In genomic region chrX:154426916-154427792, GRCh38 we compare ENCODE assay signal across 14 cellular contexts. TPM values are rescaled to one million over a fixed set of nuclear protein-coding genes. Genes with fewer than 3 reads are reported as not detected.
DNase-seq lines count a peak whose midpoint lies in the region; ATAC-seq and TF ChIP-seq lines count a peak whose summit lies in the region.
"Had no signal": no experiment of that assay in that cellular context is flagged by ENCODE, and none has a peak within 500 bp of the region (broad histone marks: within the 10 kb centered on the region; RNA-seq: fewer than 3 reads in every experiment).

No MANE protein-coding gene starts in this region.

- H3K36me3 ChIP-seq in HEK293 (ENCODE audit: control insufficient read depth in 2 of 2, insufficient read depth in 1 of 2, low read length in 2 of 2) (peaks cover 0 to 12% of the 10 kb centered on the region in 2 experiments; a peak in 1 of 3 replicates), prostate gland (no peaks in the 10 kb centered on the region)
- H3K36me3 ChIP-seq in naive thymus-derived CD4-positive, alpha-beta T cell (ENCODE audit: control insufficient read depth in 2 of 3, insufficient read depth in 3 of 3, low read length in 3 of 3): peaks cover 0 to under 1% (median 0%) of the 10 kb centered on the region in 3 experiments

- H3K9me3 ChIP-seq in HEK293 (ENCODE audit: control insufficient read depth, insufficient read depth, low read depth, low read length) (no peaks in the 10 kb centered on the region), prostate gland (no peaks in the 10 kb centered on the region)
- no peaks in the 10 kb centered on the region for H3K9me3 ChIP-seq in naive thymus-derived CD4-positive, alpha-beta T cell (ENCODE audit: control insufficient read depth in 2 of 3, low read length in 3 of 3)
- H3K9me3 ChIP-seq: adrenal gland had no signal

- ATAC-seq in naive thymus-derived CD4-positive, alpha-beta T cell: no peak
- no peak for ATAC-seq in GM19455 (IDR thresholded peaks at IDR 0.05; ENCODE audit: unreplicated experiment)

- H3K27ac ChIP-seq in HEK293 (ENCODE audit: extremely low read depth, low read depth, low read length) (no peak overlapping the region), prostate gland (no peak overlapping the region)
- peak overlapping the region; percentile 81 for H3K27ac ChIP-seq in naive thymus-derived CD4-positive, alpha-beta T cell (ENCODE audit: low read depth, low read length)

- H3K27me3 ChIP-seq in naive thymus-derived CD4-positive, alpha-beta T cell (ENCODE audit: control insufficient read depth in 2 of 2, insufficient read depth in 2 of 2, low read length in 2 of 2): no peaks in the 10 kb centered on the region
- no peaks in the 10 kb centered on the region for H3K27me3 ChIP-seq in prostate gland (replicated peaks; ENCODE audit: insufficient read depth)
- H3K27me3 ChIP-seq: adrenal gland had no signal

- H3K36me3 Mint-ChIP-seq in activated CD4-positive, alpha-beta memory T cell treated with anti-CD3 and anti-CD28 coated beads, Interleukin-2, amount 10 ng/mL, durations not matched to agents 7 days and 5 days (ENCODE audit: low read depth): peaks cover 9% of the 10 kb centered on the region
- peaks cover 0 to 8% (median 0%) of the 10 kb centered on the region in 5 donors for H3K36me3 Mint-ChIP-seq in naive thymus-derived CD4-positive, alpha-beta T cell

- no peaks in the 10 kb centered on the region for H3K9me3 Mint-ChIP-seq in activated CD4-positive, alpha-beta memory T cell treated with anti-CD3 and anti-CD28 coated beads, Interleukin-2, amount 10 ng/mL, durations not matched to agents 7 days and 5 days
- H3K9me3 Mint-ChIP-seq in naive thymus-derived CD4-positive, alpha-beta T cell: no peaks in the 10 kb centered on the region

- intact Hi-C loops in naive thymus-derived CD4-positive, alpha-beta T cell (cut with micrococcal nuclease): no loop called here
- intact Hi-C loops in prostate gland (cut with DNase I): no loop called here

- DNase-seq in CD1c-positive myeloid dendritic cell (ENCODE audit: extremely low spot score) (peak; percentile 48), retina (no peak), prostate gland (ENCODE audit: low spot score) (no peak)
- no peak for DNase-seq in activated CD4-positive, alpha-beta memory T cell treated with anti-CD3 and anti-CD28 coated beads, Interleukin-2, amount 10 ng/mL, durations not matched to agents 7 days and 5 days
- no peak for DNase-seq in naive thymus-derived CD4-positive, alpha-beta T cell
- no peak for DNase-seq in activated CD8-positive, alpha-beta memory T cell treated with anti-CD3 and anti-CD28 coated beads, Interleukin-2, amount 50 U/mL, for 48 hours
- DNase-seq: activated CD4-positive, alpha-beta T cell treated with anti-CD3 and anti-CD28 coated beads, Interleukin-2, amount 50 U/mL, for 4 hours; adrenal gland; CD8-positive, alpha-beta memory T cell; KBM-7; NCI-H187; NK-92 treated with Interleukin-12 subunit alpha and Interleukin-12 subunit beta, amount 100 ng/mL, for 24 hours had no signal

- peak overlapping the region; percentile 10 for H3K4me3 Mint-ChIP-seq in activated CD4-positive, alpha-beta memory T cell treated with anti-CD3 and anti-CD28 coated beads, Interleukin-2, amount 10 ng/mL, durations not matched to agents 7 days and 5 days
- H3K4me3 Mint-ChIP-seq in naive thymus-derived CD4-positive, alpha-beta T cell: peak overlapping the region in 4 of 10 donors; percentile 34 to 84 (median 80)

- POLR2A ChIA-PET in HEK293 (lab: Yijun Ruan, JAX): interaction anchor here (1.2 kb wide), 1 partner anchor 15 kb away, joined by 4 read pairs; no protein-coding TSS in a partner anchor
- POLR2A ChIA-PET in activated CD4-positive, alpha-beta memory T cell treated with anti-CD3 and anti-CD28 coated beads, Interleukin-2, amount 10 ng/mL, durations not matched to agents 7 days and 5 days (lab: Charles Lee): interaction anchor here (0.6 to 3.7 kb wide), 3 partner anchors 16 to 385 kb away, joined by 3 to 28 read pairs (median 26); partner anchors contain the start of genes RPL10 and TAFAZZIN
- POLR2A ChIA-PET in naive thymus-derived CD4-positive, alpha-beta T cell (lab: Charles Lee): interaction anchor here (0.6 to 2.2 kb wide), 7 partner anchors 27 to 115 kb away, joined by 3 to 13 read pairs (median 6); partner anchors contain the start of genes RPL10 and SLC10A3

- H3K4me1 ChIP-seq in HEK293 (ENCODE audit: control insufficient read depth, insufficient read depth, low read length) (no peaks in the 10 kb centered on the region), prostate gland (replicated peaks) (no peaks in the 10 kb centered on the region)
- H3K4me1 ChIP-seq in naive thymus-derived CD4-positive, alpha-beta T cell (ENCODE audit: control insufficient read depth in 2 of 2, insufficient read depth in 2 of 2, low read length in 2 of 2): peaks cover 0 to 4% of the 10 kb centered on the region in 2 donors

- H3K27me3 Mint-ChIP-seq in activated CD4-positive, alpha-beta memory T cell treated with anti-CD3 and anti-CD28 coated beads, Interleukin-2, amount 10 ng/mL, durations not matched to agents 7 days and 5 days: no peaks in the 10 kb centered on the region
- H3K27me3 Mint-ChIP-seq in naive thymus-derived CD4-positive, alpha-beta T cell: no peaks in the 10 kb centered on the region

- H3K4me1 Mint-ChIP-seq in activated CD4-positive, alpha-beta memory T cell treated with anti-CD3 and anti-CD28 coated beads, Interleukin-2, amount 10 ng/mL, durations not matched to agents 7 days and 5 days: peaks cover 25% of the 10 kb centered on the region
- peaks cover 7 to 40% (median 25%) of the 10 kb centered on the region in 7 donors for H3K4me1 Mint-ChIP-seq in naive thymus-derived CD4-positive, alpha-beta T cell

- H3K4me3 ChIP-seq in HEK293 (ENCODE audit: low read depth, low read length) (no peak overlapping the region), prostate gland (no peak overlapping the region)
- no peak overlapping the region for H3K4me3 ChIP-seq in naive thymus-derived CD4-positive, alpha-beta T cell (ENCODE audit: low read length)

- 86% methylated on average over 12 of the region's 14 CpGs for WGBS in prostate gland

- no peak overlapping the region for H3K27ac Mint-ChIP-seq in activated CD4-positive, alpha-beta memory T cell treated with anti-CD3 and anti-CD28 coated beads, Interleukin-2, amount 10 ng/mL, durations not matched to agents 7 days and 5 days
- H3K27ac Mint-ChIP-seq in naive thymus-derived CD4-positive, alpha-beta T cell: peak overlapping the region in 2 of 9 donors; percentile 72 to 80

- TF ChIP-seq POLR2A in prostate gland (IDR thresholded peaks at IDR 0.05): no peak

- TF ChIP-seq CTCF in HEK293 (tag by site-specific recombination; IDR thresholded peaks at IDR 0.05) (no peak), prostate gland (IDR thresholded peaks at IDR 0.05) (no peak)

- CTCF ChIA-PET in HEK293 (lab: Yijun Ruan, JAX): interaction anchor here (0.6 to 1.2 kb wide), 3 partner anchors 9 to 54 kb away, joined by 3 to 5 read pairs (median 3); no protein-coding TSS in a partner anchor
- CTCF ChIA-PET in activated CD4-positive, alpha-beta memory T cell treated with anti-CD3 and anti-CD28 coated beads, Interleukin-2, amount 10 ng/mL, durations not matched to agents 7 days and 5 days (lab: Charles Lee): interaction anchor here (1.5 kb wide), 1 partner anchor 14 kb away, joined by 3 read pairs; no protein-coding TSS in a partner anchor
- CTCF ChIA-PET in naive thymus-derived CD4-positive, alpha-beta T cell (lab: Charles Lee): interaction anchor here (0.6 to 0.7 kb wide), 2 partner anchors 54 to 57 kb away, joined by 3 read pairs; no protein-coding TSS in a partner anchor

TF ChIP-seq in HEK293, 187 proteins besides CTCF, POLR2A, EP300 and RAD21:
- TF ChIP-seq, protein P1, sequence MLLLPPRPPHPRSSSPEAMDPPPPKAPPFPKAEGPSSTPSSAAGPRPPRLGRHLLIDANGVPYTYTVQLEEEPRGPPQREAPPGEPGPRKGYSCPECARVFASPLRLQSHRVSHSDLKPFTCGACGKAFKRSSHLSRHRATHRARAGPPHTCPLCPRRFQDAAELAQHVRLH (tag by site-specific recombination; IDR thresholded peaks at IDR 0.05): no peak
- TF ChIP-seq ZNF530 (tag by site-specific recombination; IDR thresholded peaks at IDR 0.05; ENCODE audit: low read depth) (no peak), SCRT2 (tag by site-specific recombination; IDR thresholded peaks at IDR 0.05) (peak; percentile 60), YY1 (tag by site-specific recombination; IDR thresholded peaks at IDR 0.05) (no peak), KLF1 (tag by site-specific recombination; IDR thresholded peaks at IDR 0.05) (no peak), ZNF23 (tag by site-specific recombination; IDR thresholded peaks at IDR 0.05; ENCODE audit: borderline replicate concordance) (no peak)

RNA-seq across cellular contexts. Expression of gene ATP6AP1, which starts 1.3 kb away (rescaled TPM):
- total RNA-seq in activated CD4-positive, alpha-beta memory T cell treated with anti-CD3 and anti-CD28 coated beads, Interleukin-2, amount 10 ng/mL, durations not matched to agents 7 days and 5 days: 10 to 100 TPM; 52.3 to 53.2 TPM
- total RNA-seq in naive thymus-derived CD4-positive, alpha-beta T cell: 10 to 100 TPM; 37.8 to 63.3 (median 51.1) TPM
- polyA plus RNA-seq in naive thymus-derived CD4-positive, alpha-beta T cell: 100 to 1,000 TPM; 100 to 118 TPM
- 100 to 1,000 TPM; 110 to 149 TPM for total RNA-seq in prostate gland

RNA-seq across cellular contexts. Expression of gene GDI1, which starts 9.8 kb away (rescaled TPM):
- total RNA-seq in activated CD4-positive, alpha-beta memory T cell treated with anti-CD3 and anti-CD28 coated beads, Interleukin-2, amount 10 ng/mL, durations not matched to agents 7 days and 5 days: 100 to 1,000 TPM; 114 to 117 TPM
- total RNA-seq in naive thymus-derived CD4-positive, alpha-beta T cell: 100 to 1,000 TPM; 106 to 174 (median 140) TPM
- 10 to 100 TPM; 18.8 to 28.6 TPM for polyA plus RNA-seq in naive thymus-derived CD4-positive, alpha-beta T cell
- 100 to 1,000 TPM in 1 of 2 donors, 10 to 100 TPM in 1; 52.9 to 148 TPM for total RNA-seq in prostate gland

RNA-seq across cellular contexts. Expression of gene TAFAZZIN, which starts 15.8 kb away (rescaled TPM):
- total RNA-seq in activated CD4-positive, alpha-beta memory T cell treated with anti-CD3 and anti-CD28 coated beads, Interleukin-2, amount 10 ng/mL, durations not matched to agents 7 days and 5 days: 10 to 100 TPM; 93.7 to 93.9 TPM
- total RNA-seq in naive thymus-derived CD4-positive, alpha-beta T cell: 100 to 1,000 TPM in 3 of 5 experiments, 10 to 100 TPM in 2; 90.9 to 130 (median 108) TPM
- 10 to 100 TPM; 40.4 to 46.4 TPM for polyA plus RNA-seq in naive thymus-derived CD4-positive, alpha-beta T cell
- 10 to 100 TPM; 25.7 to 56.5 TPM for total RNA-seq in prostate gland

RNA-seq across cellular contexts. Expression of gene FAM50A, which starts 16.8 kb away (rescaled TPM):
- total RNA-seq in activated CD4-positive, alpha-beta memory T cell treated with anti-CD3 and anti-CD28 coated beads, Interleukin-2, amount 10 ng/mL, durations not matched to agents 7 days and 5 days: 10 to 100 TPM; 62.4 to 65.4 TPM
- total RNA-seq in naive thymus-derived CD4-positive, alpha-beta T cell: 10 to 100 TPM; 47.2 to 76.5 (median 49.3) TPM
- 10 to 100 TPM; 19.9 to 40.7 TPM for polyA plus RNA-seq in naive thymus-derived CD4-positive, alpha-beta T cell
- 10 to 100 TPM; 32.9 to 35.8 TPM for total RNA-seq in prostate gland

RNA-seq across cellular contexts. Expression of gene DNASE1L1, which starts 18.1 kb away (rescaled TPM):
- 10 to 100 TPM; 23.3 to 23.7 TPM for total RNA-seq in activated CD4-positive, alpha-beta memory T cell treated with anti-CD3 and anti-CD28 coated beads, Interleukin-2, amount 10 ng/mL, durations not matched to agents 7 days and 5 days
- total RNA-seq in naive thymus-derived CD4-positive, alpha-beta T cell: 10 to 100 TPM; 18.4 to 31.1 (median 21.7) TPM
- 10 to 100 TPM; 11.1 to 19.6 TPM for polyA plus RNA-seq in naive thymus-derived CD4-positive, alpha-beta T cell
- 10 to 100 TPM; 36.8 to 70.7 TPM for total RNA-seq in prostate gland
